ENCODE assay signal across 21 cellular contexts in genomic region chr4:1660948-1661677, GRCh38. TPM values are rescaled to one million over a fixed set of nuclear protein-coding genes. Genes with fewer than 3 reads are reported as not detected.
DNase-seq lines count a peak whose midpoint lies in the region; ATAC-seq and TF ChIP-seq lines count a peak whose summit lies in the region.
"Had no signal": no experiment of that assay in that cellular context is flagged by ENCODE, and none has a peak within 500 bp of the region (broad histone marks: within the 10 kb centered on the region; RNA-seq: fewer than 3 reads in every experiment).

No MANE protein-coding gene starts in this region.

- H3K4me3 Mint-ChIP-seq in naive thymus-derived CD4-positive, alpha-beta T cell = no peak overlapping the region

- H3K4me3 ChIP-seq in SK-N-SH (ENCODE audit: low read depth in 2 of 2, low read length in 1 of 2) (no peak overlapping the region), OCI-LY1 (ENCODE audit: low read depth, low read length, poor library complexity, severe bottlenecking) (peak overlapping the region; percentile 18)
- H3K4me3 ChIP-seq in naive thymus-derived CD4-positive, alpha-beta T cell (ENCODE audit: low read length) = no peak overlapping the region
- H3K4me3 ChIP-seq: GM23248, HAP-1, SK-N-MC had no signal

- no peak overlapping the region for H3K27ac ChIP-seq in SK-N-SH (ENCODE audit: low read depth in 2 of 2, low read length in 1 of 2)
- H3K27ac ChIP-seq in OCI-LY1 (ENCODE audit: low read depth, low read length, poor library complexity, severe bottlenecking) = no peak overlapping the region
- H3K27ac ChIP-seq in naive thymus-derived CD4-positive, alpha-beta T cell (ENCODE audit: low read depth, low read length) = no peak overlapping the region
- H3K27ac ChIP-seq: GM23248, KMS-11, SK-N-MC had no signal

- H4K20me1 ChIP-seq in SK-N-SH (ENCODE audit: insufficient read depth) = no peaks in the 10 kb centered on the region
- H4K20me1 ChIP-seq in OCI-LY1 (ENCODE audit: insufficient read depth, low read length) = no peaks in the 10 kb centered on the region

- H3F3A ChIP-seq in SK-N-SH (replicated peaks; ENCODE audit: insufficient read depth) (no peaks in the 10 kb centered on the region), OCI-LY1 (ENCODE audit: insufficient read depth, low read length) (no peaks in the 10 kb centered on the region)

- no peaks in the 10 kb centered on the region for H3K9me3 ChIP-seq in SK-N-SH
- no peaks in the 10 kb centered on the region for H3K9me3 ChIP-seq in OCI-LY1 (ENCODE audit: low read length)
- H3K9me3 ChIP-seq in naive thymus-derived CD4-positive, alpha-beta T cell (ENCODE audit: control insufficient read depth in 2 of 3, low read length in 3 of 3) = no peaks in the 10 kb centered on the region
- H3K9me3 ChIP-seq: HAP-1 had no signal

- no peaks in the 10 kb centered on the region for H3K9me3 Mint-ChIP-seq in naive thymus-derived CD4-positive, alpha-beta T cell

- H3K9me2 ChIP-seq in SK-N-SH (no peaks in the 10 kb centered on the region), OCI-LY1 (ENCODE audit: low read depth, low read length) (no peaks in the 10 kb centered on the region)

- H3K27ac Mint-ChIP-seq in naive thymus-derived CD4-positive, alpha-beta T cell = no peak overlapping the region

- no peak for TF ChIP-seq EP300 in SK-N-SH (IDR thresholded peaks at IDR 0.05; ENCODE audit: borderline replicate concordance in 1 of 2, low read depth in 1 of 2, low read length in 1 of 2)

- H3K27me3 Mint-ChIP-seq in naive thymus-derived CD4-positive, alpha-beta T cell = no peaks in the 10 kb centered on the region

- no peaks in the 10 kb centered on the region for H3K36me3 Mint-ChIP-seq in naive thymus-derived CD4-positive, alpha-beta T cell

- H2AFZ ChIP-seq in SK-N-SH (ENCODE audit: low read depth) (no peak overlapping the region), OCI-LY1 (ENCODE audit: low read length) (no peak overlapping the region)
- H2AFZ ChIP-seq: GM23248 had no signal

- TF ChIP-seq RAD21 in SK-N-SH (IDR thresholded peaks at IDR 0.05; ENCODE audit: low read length) = no peak

- H3K4me1 Mint-ChIP-seq in naive thymus-derived CD4-positive, alpha-beta T cell = no peaks in the 10 kb centered on the region

- DNase-seq in SK-N-SH (peak; percentile 55), activated T-cell treated with anti-CD3 and anti-CD28 coated beads for 4 hours (no peak), GM20000 (ENCODE audit: low spot score) (no peak)
- DNase-seq in naive thymus-derived CD4-positive, alpha-beta T cell = no peak
- DNase-seq: GM23248; IMR-90; MM.1S; NCI-H1092; NCI-H1417 treated with DMSO at 0.1 percent for 48 hours; NCI-H187 treated with DMSO at 0.1 percent for 48 hours; NCI-H446; NCI-H524 treated with DMSO at 0.1 percent for 48 hours; NCI-H82; NK-92 treated with Interleukin-12 subunit alpha and Interleukin-12 subunit beta, amount 100 ng/mL, for 24 hours; SIG-M5 had no signal

- intact Hi-C loops in naive thymus-derived CD4-positive, alpha-beta T cell (cut with micrococcal nuclease) = no loop called here

- TF ChIP-seq CTCF in SK-N-SH (IDR thresholded peaks at IDR 0.05) (no peak), OCI-LY1 (IDR thresholded peaks at IDR 0.05; ENCODE audit: low read length) (no peak), GM20000 (IDR thresholded peaks at IDR 0.05; ENCODE audit: extremely low read depth, missing control alignments) (no peak)

- CTCF ChIA-PET in SK-N-SH (lab: Yijun Ruan, JAX) = no interaction called here
- CTCF ChIA-PET in naive thymus-derived CD4-positive, alpha-beta T cell (lab: Charles Lee) = interaction anchor here (1.2 kb wide), 1 partner anchor 239 kb away, joined by 3 read pairs; no protein-coding TSS in a partner anchor

- H3K9ac ChIP-seq in SK-N-SH (no peak overlapping the region), OCI-LY1 (ENCODE audit: low read length) (no peak overlapping the region)
- H3K9ac ChIP-seq: GM23248, KMS-11 had no signal

- POLR2A ChIA-PET in SK-N-SH (lab: Yijun Ruan, JAX) = interaction anchor here (0.6 to 0.8 kb wide), 2 partner anchors 57 to 121 kb away, joined by 3 to 6 read pairs; no protein-coding TSS in a partner anchor
- POLR2A ChIA-PET in naive thymus-derived CD4-positive, alpha-beta T cell (lab: Charles Lee) = no interaction called here

- H3K79me2 ChIP-seq in SK-N-SH (ENCODE audit: insufficient read depth) (no peaks in the 10 kb centered on the region), OCI-LY1 (ENCODE audit: insufficient read depth, low read length) (no peaks in the 10 kb centered on the region)

- H3K36me3 ChIP-seq in SK-N-SH (replicated peaks in 1 of 2; ENCODE audit: control insufficient read depth in 1 of 2, insufficient read depth in 2 of 2, low read length in 1 of 2) = peaks cover 0 to 3% of the 10 kb centered on the region in 2 experiments
- H3K36me3 ChIP-seq in OCI-LY1 (ENCODE audit: insufficient read depth, low read length) = no peaks in the 10 kb centered on the region
- no peaks in the 10 kb centered on the region for H3K36me3 ChIP-seq in naive thymus-derived CD4-positive, alpha-beta T cell (ENCODE audit: control insufficient read depth in 2 of 3, insufficient read depth in 3 of 3, low read length in 3 of 3)
- H3K36me3 ChIP-seq: HAP-1 had no signal

- 84% methylated on average over 25 of the region's 25 CpGs for WGBS in SK-N-SH (ENCODE audit: low lambda C conversion rate)

- H3K4me1 ChIP-seq in SK-N-SH (ENCODE audit: control insufficient read depth in 1 of 2, insufficient read depth in 2 of 2, low read depth in 1 of 2, low read length in 1 of 2) = no peaks in the 10 kb centered on the region; a peak in 1 of 4 replicates
- peaks cover 7% of the 10 kb centered on the region for H3K4me1 ChIP-seq in OCI-LY1 (ENCODE audit: insufficient read depth, low read length, severe bottlenecking)
- H3K4me1 ChIP-seq in naive thymus-derived CD4-positive, alpha-beta T cell (ENCODE audit: control insufficient read depth in 2 of 2, insufficient read depth in 2 of 2, low read length in 2 of 2) = no peaks in the 10 kb centered on the region
- H3K4me1 ChIP-seq: HAP-1 had no signal

- no peak overlapping the region for H3K4me2 ChIP-seq in SK-N-SH
- H3K4me2 ChIP-seq in OCI-LY1 (ENCODE audit: low read length) = no peak overlapping the region; the same call in 1 of the 2 replicates
- H3K4me2 ChIP-seq: KMS-11 had no signal

- no peak for ATAC-seq in SK-N-SH treated with all-trans-retinoic acid at 6 μM for 48 hours
- ATAC-seq in naive thymus-derived CD4-positive, alpha-beta T cell = peak; percentile 14
- no peak for ATAC-seq in GM21390 (IDR thresholded peaks at IDR 0.05; ENCODE audit: unreplicated experiment)

- no peaks in the 10 kb centered on the region for H3K27me3 ChIP-seq in SK-N-SH (ENCODE audit: insufficient read depth)
- no peaks in the 10 kb centered on the region for H3K27me3 ChIP-seq in OCI-LY1 (ENCODE audit: insufficient read depth, low read length)
- no peaks in the 10 kb centered on the region for H3K27me3 ChIP-seq in naive thymus-derived CD4-positive, alpha-beta T cell (ENCODE audit: control insufficient read depth in 2 of 2, insufficient read depth in 2 of 2, low read length in 2 of 2)

TF ChIP-seq in SK-N-SH, 30 proteins besides CTCF, POLR2A, EP300 and RAD21:
- TF ChIP-seq NRF1 (IDR thresholded peaks at IDR 0.05; ENCODE audit: low read depth, low read length) = no peak
- no peak for TF ChIP-seq NFIC (IDR thresholded peaks at IDR 0.05; ENCODE audit: borderline replicate concordance)
- no peak for TF ChIP-seq EZH2phosphoT487 (IDR thresholded peaks at IDR 0.05; ENCODE audit: borderline replicate concordance, low read depth)
- TF ChIP-seq RXRA (IDR thresholded peaks at IDR 0.05; ENCODE audit: borderline replicate concordance, low read depth) = no peak

TF ChIP-seq in SK-N-SH treated with all-trans-retinoic acid at 6 μM for 48 hours, 23 proteins besides CTCF, POLR2A, EP300 and RAD21:
- no peak for TF ChIP-seq TCF4 (CRISPR knock-in tag; IDR thresholded peaks at IDR 0.05; ENCODE audit: borderline replicate concordance)
- no peak for TF ChIP-seq OSR1 (CRISPR knock-in tag; IDR thresholded peaks at IDR 0.05)
- no peak for TF ChIP-seq BACH2 (CRISPR knock-in tag; IDR thresholded peaks at IDR 0.05; ENCODE audit: borderline replicate concordance)
- no peak for TF ChIP-seq ZFP3 (CRISPR knock-in tag; IDR thresholded peaks at IDR 0.05)

RNA-seq across cellular contexts. Expression of gene FAM53A, which starts 23.0 kb away (rescaled TPM):
- polyA plus RNA-seq in SK-N-SH (2012; rRNA removed) = 7.6 and 8.3 TPM in 2 replicates
- polyA plus RNA-seq in SK-N-SH (2012; cell fraction: cytosol; rRNA removed) = 2.8 and 6.0 TPM in 2 replicates
- 12.1 and 12.9 TPM in 2 replicates for polyA plus RNA-seq in SK-N-SH (2012; cell fraction: nucleus; rRNA removed)
- 1 to 10 TPM; 1.2 to 3.6 (median 1.4) TPM for total RNA-seq in naive thymus-derived CD4-positive, alpha-beta T cell
- 1 to 10 TPM; 2.1 to 2.5 TPM for polyA plus RNA-seq in naive thymus-derived CD4-positive, alpha-beta T cell

RNA-seq across cellular contexts. Expression of gene SLBP, which starts 51.0 kb away (rescaled TPM):
- polyA plus RNA-seq in SK-N-SH (2012; rRNA removed) = 51.5 and 64.3 TPM in 2 replicates
- 69.5 and 78.4 TPM in 2 replicates for polyA plus RNA-seq in SK-N-SH (2012; cell fraction: cytosol; rRNA removed)
- 30.8 and 40.1 TPM in 2 replicates for polyA plus RNA-seq in SK-N-SH (2012; cell fraction: nucleus; rRNA removed)
- total RNA-seq in naive thymus-derived CD4-positive, alpha-beta T cell = 100 to 1,000 TPM in 1 of 5 experiments, 10 to 100 TPM in 4; 29.5 to 103 (median 30.3) TPM
- polyA plus RNA-seq in naive thymus-derived CD4-positive, alpha-beta T cell = 10 to 100 TPM; 51.1 to 62.1 TPM
